Comparison of ENCODE assay signal across 9 cellular contexts in the genomic region with DNA sequence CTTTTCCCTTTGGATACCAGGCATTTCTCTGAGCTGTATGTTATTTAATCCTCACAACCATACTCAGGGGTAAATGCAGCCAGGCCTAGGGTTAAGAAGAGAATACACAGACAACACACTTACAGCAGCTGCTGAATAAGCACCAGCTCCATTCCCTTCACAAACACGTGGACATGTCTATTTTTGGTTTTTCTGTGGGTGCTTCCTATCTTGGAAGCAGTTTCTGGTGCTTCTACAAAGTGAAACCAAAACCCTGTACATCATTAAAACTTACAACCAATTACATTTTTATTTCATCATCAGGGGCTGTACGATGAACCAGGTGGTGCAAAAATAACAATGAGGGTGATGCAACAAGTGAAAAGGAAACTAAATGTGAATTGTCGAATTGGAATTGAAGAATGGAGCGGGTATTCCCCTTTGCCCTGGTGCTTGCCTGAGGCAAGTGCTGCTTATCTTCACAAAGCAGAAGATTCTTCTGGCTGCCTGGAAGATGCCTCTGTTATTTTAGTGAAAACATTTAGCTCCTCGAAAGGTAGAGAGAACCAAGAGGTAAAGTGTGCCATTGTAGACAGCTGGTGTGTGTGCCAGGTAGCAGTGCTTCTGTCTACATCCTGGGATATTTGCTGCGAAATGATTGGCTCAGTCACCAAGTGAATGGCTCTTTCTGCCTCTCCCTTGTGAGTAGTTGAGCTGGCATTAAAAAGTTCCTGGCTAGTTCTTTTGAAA. TPM values are rescaled to one million over a fixed set of nuclear protein-coding genes. Genes with fewer than 3 reads are reported as not detected.
DNase-seq lines count a peak whose midpoint lies in the region; ATAC-seq lines count a peak whose summit lies in the region.
"Had no signal": no experiment of that assay in that cellular context is flagged by ENCODE, and none has a peak within 500 bp of the region (broad histone marks: within the 10 kb centered on the region; RNA-seq: fewer than 3 reads in every experiment).

No MANE protein-coding gene starts in this region.

- no peaks in the 10 kb centered on the region for H3K9me2 ChIP-seq in Karpas-422 (replicated peaks; ENCODE audit: insufficient read depth, low read length)

- peak overlapping the region; percentile 55 for H3K4me3 Mint-ChIP-seq in activated T-cell treated with anti-CD3 and anti-CD28 coated beads, Interleukin-2, amount 50 U/mL, for 4 hours

- intact Hi-C loops in Right ventricle myocardium superior (cut with DNase I) = no loop called here

- peak overlapping the region; percentile 38 for H3K4me2 ChIP-seq in Karpas-422 (ENCODE audit: low read depth, low read length, poor library complexity, severe bottlenecking)

- H3K27ac ChIP-seq in Karpas-422 (ENCODE audit: low read length) = no peak overlapping the region

- H3K4me1 ChIP-seq in Karpas-422 (ENCODE audit: low read length) = peaks cover 20% of the 10 kb centered on the region

- H3K4me1 Mint-ChIP-seq in activated T-cell treated with anti-CD3 and anti-CD28 coated beads, Interleukin-2, amount 50 U/mL, for 4 hours (ENCODE audit: low read depth) = peaks cover 33% of the 10 kb centered on the region

- H4K20me1 ChIP-seq in Karpas-422 (ENCODE audit: insufficient read depth, low read depth, low read length) = no peaks in the 10 kb centered on the region

- H3K36me3 ChIP-seq in Karpas-422 (ENCODE audit: insufficient read depth, low read length) = no peaks in the 10 kb centered on the region

- DNase-seq in Karpas-422 (no peak), Right ventricle myocardium superior (no peak), cortex of kidney (lab: John Stamatoyannopoulos, UW) (no peak), activated gamma-delta T cell treated with Interleukin-2 at 50 U/mL for 16 hours (no peak)
- peak; percentile 10 for DNase-seq in activated T-cell treated with anti-CD3 and anti-CD28 coated beads, Interleukin-2, amount 50 U/mL, for 4 hours
- peak; percentile 38 for DNase-seq in stimulated activated CD4-positive, alpha-beta T cell treated with anti-CD3 and anti-CD28 coated beads, Interleukin-15, amount 100 ng/mL, for 24 hours

- H3K36me3 Mint-ChIP-seq in activated T-cell treated with anti-CD3 and anti-CD28 coated beads, Interleukin-2, amount 50 U/mL, for 4 hours (ENCODE audit: insufficient read depth) = no peaks in the 10 kb centered on the region

- H3K27me3 Mint-ChIP-seq in activated T-cell treated with anti-CD3 and anti-CD28 coated beads, Interleukin-2, amount 50 U/mL, for 4 hours (ENCODE audit: low read depth) = no peaks in the 10 kb centered on the region

- ATAC-seq in GM21576 (IDR thresholded peaks at IDR 0.05; ENCODE audit: unreplicated experiment) (peak; percentile 79), Right ventricle myocardium superior (ENCODE audit: poor library complexity) (peak; percentile 88)
- peak; percentile 95 to 97 for ATAC-seq in activated T-cell treated with anti-CD3 and anti-CD28 coated beads, Interleukin-2, amount 50 U/mL, for 4 hours

- peak overlapping the region; percentile 64; the same call in 1 of the 2 replicates for H3K4me3 ChIP-seq in GM08714 (ENCODE audit: low read length)
- H3K4me3 ChIP-seq in Karpas-422 (ENCODE audit: low read length) = 0 out of 2 replicates have a peak overlapping the region, but pooled peaks have one; percentile 11

- H2AFZ ChIP-seq in Karpas-422 (ENCODE audit: low read length) = peak overlapping the region; percentile 70; the same call in 1 of the 2 replicates

- H3K9me3 ChIP-seq in Karpas-422 (ENCODE audit: low read length) = no peaks in the 10 kb centered on the region

- H3K79me2 ChIP-seq in Karpas-422 (ENCODE audit: low read length) = no peaks in the 10 kb centered on the region

- no peaks in the 10 kb centered on the region for H3K27me3 ChIP-seq in Karpas-422 (ENCODE audit: low read length)

- no peaks in the 10 kb centered on the region for H3K9me3 Mint-ChIP-seq in activated T-cell treated with anti-CD3 and anti-CD28 coated beads, Interleukin-2, amount 50 U/mL, for 4 hours

- no peak overlapping the region; the same call in 1 of the 2 replicates for H3K9ac ChIP-seq in Karpas-422 (ENCODE audit: low read length)

RNA-seq across cellular contexts. Expression of a gene that starts 18.6 kb away (rescaled TPM):
- total RNA-seq in Karpas-422 (2014; rRNA removed; shearing (Covaris generic); ENCODE audit: low replicate concordance) = 0.51 TPM in 1 of 2 replicates, not detected in the other
- total RNA-seq in activated T-cell treated with anti-CD3 and anti-CD28 coated beads, Interleukin-2, amount 50 U/mL, for 4 hours = not detected
- total RNA-seq in Right ventricle myocardium superior = not detected
- total RNA-seq: subcutaneous adipose tissue had no signal

RNA-seq across cellular contexts. Expression of a gene that starts 45.3 kb away (rescaled TPM):
- total RNA-seq in Karpas-422 (2014; rRNA removed; shearing (Covaris generic); ENCODE audit: low replicate concordance) = not detected in 2 replicates
- not detected for total RNA-seq in activated T-cell treated with anti-CD3 and anti-CD28 coated beads, Interleukin-2, amount 50 U/mL, for 4 hours
- total RNA-seq in Right ventricle myocardium superior = not detected
- total RNA-seq: subcutaneous adipose tissue had no signal

Comparison
In these comparisons a context has a peak if more than half of its experiments do, and no peak if none do; other contexts are left out.
1. DNase-seq: peak in activated T-cell treated with anti-CD3 and anti-CD28 coated beads, Interleukin-2, amount 50 U/mL, for 4 hours (single experiment) and stimulated activated CD4-positive, alpha-beta T cell treated with anti-CD3 and anti-CD28 coated beads, Interleukin-15, amount 100 ng/mL, for 24 hours (single experiment); none in Karpas-422 (single experiment), Right ventricle myocardium superior (single experiment), cortex of kidney (single experiment) and activated gamma-delta T cell treated with Interleukin-2 at 50 U/mL for 16 hours (single experiment).
2. Peak in every context shown above with its lines, with median percentiles within 50 percentile points of each other: ATAC-seq.